In genomic region chr9:95317119-95317892, GRCh38 we compare ENCODE assay signal across 8 cellular contexts.
DNase-seq lines count a peak whose midpoint lies in the region; ATAC-seq and TF ChIP-seq lines count a peak whose summit lies in the region.

A gene with protein sequence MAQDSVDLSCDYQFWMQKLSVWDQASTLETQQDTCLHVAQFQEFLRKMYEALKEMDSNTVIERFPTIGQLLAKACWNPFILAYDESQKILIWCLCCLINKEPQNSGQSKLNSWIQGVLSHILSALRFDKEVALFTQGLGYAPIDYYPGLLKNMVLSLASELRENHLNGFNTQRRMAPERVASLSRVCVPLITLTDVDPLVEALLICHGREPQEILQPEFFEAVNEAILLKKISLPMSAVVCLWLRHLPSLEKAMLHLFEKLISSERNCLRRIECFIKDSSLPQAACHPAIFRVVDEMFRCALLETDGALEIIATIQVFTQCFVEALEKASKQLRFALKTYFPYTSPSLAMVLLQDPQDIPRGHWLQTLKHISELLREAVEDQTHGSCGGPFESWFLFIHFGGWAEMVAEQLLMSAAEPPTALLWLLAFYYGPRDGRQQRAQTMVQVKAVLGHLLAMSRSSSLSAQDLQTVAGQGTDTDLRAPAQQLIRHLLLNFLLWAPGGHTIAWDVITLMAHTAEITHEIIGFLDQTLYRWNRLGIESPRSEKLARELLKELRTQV (minus strand): TSS chr9:95317709. CDS start chr9:95249291, 68,418 bp downstream.

- H3K4me3 ChIP-seq in AG09309 (ENCODE audit: control insufficient read depth, low read depth, low read length): peak within 1 kb of the TSS; percentile 89

- no peak for TF ChIP-seq CTCF in AG09309 (IDR thresholded peaks at IDR 0.05; ENCODE audit: control insufficient read depth, insufficient read depth, low read depth, low read length, missing control alignments)

- DNase-seq in AG09309 (ENCODE audit: low read depth) (no peak), NCI-H345 (lab: John Stamatoyannopoulos, UW) (peak; percentile 88), islet precursor cell (peak; percentile 99)
- DNase-seq in activated CD4-positive, CD25-positive, alpha-beta regulatory T cell treated with anti-CD3 and anti-CD28 coated beads, Interleukin-2, amount 50 U/mL, for 16 hours (ENCODE audit: low read depth, low spot score): peak; percentile 71
- DNase-seq in central memory CD4-positive, alpha-beta T cell: peak; percentile 76
- peak; percentile 90 for DNase-seq in stimulated activated CD4-positive, alpha-beta T cell treated with anti-CD3 and anti-CD28 coated beads, Interleukin-12 subunit alpha, Interleukin-12 subunit beta, amount 100 ng/mL, for 4 hours

- ATAC-seq in GM18909 (IDR thresholded peaks at IDR 0.05; ENCODE audit: poor library complexity, unreplicated experiment) (peak; percentile 77), HG03159 (IDR thresholded peaks at IDR 0.05; ENCODE audit: unreplicated experiment) (peak; percentile 76)
